ENCODE assay signal across 12 cellular contexts in the genomic region with DNA sequence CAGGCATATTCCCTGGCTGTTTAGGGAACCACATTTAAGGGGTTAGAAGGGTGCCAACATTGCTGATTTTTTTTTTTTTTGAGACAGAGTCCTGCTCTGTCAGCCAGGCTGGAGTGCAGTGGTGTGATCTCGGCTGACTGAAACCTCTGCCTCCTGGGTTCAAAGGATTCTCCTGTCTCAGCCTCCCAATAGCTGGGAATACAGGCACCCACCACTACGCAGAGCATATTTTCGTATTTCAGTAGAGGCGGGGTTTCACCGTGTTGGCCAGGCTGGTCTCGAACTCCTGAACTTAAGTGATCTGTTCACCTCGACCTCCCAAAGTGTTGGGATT. TPM values are rescaled to one million over a fixed set of nuclear protein-coding genes. Genes with fewer than 3 reads are reported as not detected.
DNase-seq lines count a peak whose midpoint lies in the region; ATAC-seq, FAIRE-seq and TF ChIP-seq lines count a peak whose summit lies in the region.
"Had no signal": no experiment of that assay in that cellular context is flagged by ENCODE, and none has a peak within 500 bp of the region (broad histone marks: within the 10 kb centered on the region; RNA-seq: fewer than 3 reads in every experiment).

No MANE protein-coding gene starts in this region.

- no peak for FAIRE-seq in GM12878 (lab: Jason Lieb, UNC)

- DNase-seq in NCI-H82 (lab: John Stamatoyannopoulos, UW) (peak; percentile 76), NCI-H82 treated with DMSO at 0.1 percent for 48 hours (lab: John Stamatoyannopoulos, UW; ENCODE audit: unreplicated experiment) (no peak), GM12878 (ENCODE audit: low read depth, low spot score) (no peak), neural crest cell (ENCODE audit: low read depth, low spot score) (no peak), GM10248 (ENCODE audit: extremely low spot score) (no peak), NCI-H524 (lab: John Stamatoyannopoulos, UW) (no peak)
- DNase-seq: SHP77 treated with DMSO at 0.1 percent for 48 hours had no signal

- SMC1A ChIA-PET in GM12878 (lab: Charles Lee; ENCODE audit: uncharacterized antibody, unreplicated experiment) = no interaction called here

- no peak overlapping the region for H3K9ac ChIP-seq in GM12878 (ENCODE audit: control insufficient read depth, insufficient read depth, low read length)

- no peak for TF ChIP-seq EP300 in GM12878 (IDR thresholded peaks at IDR 0.05; ENCODE audit: borderline replicate concordance in 1 of 2, control insufficient read depth in 1 of 2, low read depth in 2 of 2, low read length in 2 of 2)

- CTCF ChIA-PET in HEK293 (lab: Yijun Ruan, JAX) = interaction anchor here (0.6 to 4.2 kb wide), 20 partner anchors 9 to 148 kb away, joined by 3 to 45 read pairs (median 4); no protein-coding TSS in a partner anchor
- CTCF ChIA-PET in GM12878 (lab: Yijun Ruan, JAX) = interaction anchor here (0.6 to 2.7 kb wide), 6 partner anchors 42 to 513 kb away, joined by 3 to 7 read pairs (median 3); no protein-coding TSS in a partner anchor
- CTCF ChIA-PET in GM10248 (lab: Yijun Ruan, JAX) = interaction anchor here (0.8 to 1.2 kb wide), 5 partner anchors 9 to 173 kb away, joined by 3 to 8 read pairs (median 7); no protein-coding TSS in a partner anchor

- H3K27me3 Mint-ChIP-seq in neural crest cell (ENCODE audit: low read depth) = peaks cover 6% of the 10 kb centered on the region

- no TSS peak for BruUV-seq in GM12878 (replicated peaks; lab: Mats Ljungman, UMichigan)

- TF ChIP-seq CTCF in HEK293 (tag by site-specific recombination; IDR thresholded peaks at IDR 0.05) (no peak), GM12878 (IDR thresholded peaks at IDR 0.05 in 2 of 3, conservative IDR thresholded peaks at IDR 0.05 in 1 of 3; ENCODE audit: control insufficient read depth in 2 of 3, extremely low read depth in 1 of 3, insufficient read depth in 1 of 3, low read depth in 3 of 3, low read length in 3 of 3) (no peak), neural crest cell (conservative IDR thresholded peaks at IDR 0.05) (peak; percentile 2), GM10248 (IDR thresholded peaks at IDR 0.05; ENCODE audit: control extremely low read depth, extremely low read depth, low read depth, missing control alignments) (no peak)

- RAD21 ChIA-PET in GM12878 (lab: Charles Lee; ENCODE audit: unreplicated experiment) = interaction anchor here (1.0 kb wide), 1 partner anchor 33 kb away, joined by 4 read pairs; no protein-coding TSS in a partner anchor

- no peaks in the 10 kb centered on the region for H3K36me3 Mint-ChIP-seq in neural crest cell (ENCODE audit: low read depth)
- H3K36me3 Mint-ChIP-seq: CD4-positive, alpha-beta memory T cell had no signal

- H3K9me3 ChIP-seq in HEK293 (ENCODE audit: control insufficient read depth, insufficient read depth, low read depth, low read length) (no peaks in the 10 kb centered on the region), GM12878 (replicated peaks; ENCODE audit: control insufficient read depth, insufficient read depth, low read length) (no peaks in the 10 kb centered on the region)
- H3K9me3 ChIP-seq: Peyer's patch had no signal

- no peaks in the 10 kb centered on the region for H3K27me3 ChIP-seq in GM12878 (replicated peaks in 1 of 2; ENCODE audit: control insufficient read depth in 2 of 2, insufficient read depth in 2 of 2, low read length in 1 of 2)
- H3K27me3 ChIP-seq: Peyer's patch had no signal

- H3K4me3 ChIP-seq in HEK293 (ENCODE audit: low read depth, low read length) (no peak overlapping the region), GM12878 (no peak overlapping the region)
- H3K4me3 ChIP-seq: Peyer's patch had no signal

- 68% methylated on average over 7 of the region's 7 CpGs for WGBS in GM12878 (ENCODE audit: insufficient coverage, insufficient replicate concordance, low lambda C conversion rate, missing lambda C conversion rate)

- ATAC-seq in GM12878 (peak; percentile 17; the same call in 2 of the 3 replicates), HG02678 (IDR thresholded peaks at IDR 0.05; ENCODE audit: unreplicated experiment) (no peak)

- POLR2A ChIA-PET in HEK293 (lab: Yijun Ruan, JAX) = no interaction called here
- POLR2A ChIA-PET in GM12878 (lab: Charles Lee) = no interaction called here
- POLR2A ChIA-PET in GM10248 (lab: Yijun Ruan, JAX) = no interaction called here

- H3K36me3 ChIP-seq in HEK293 (ENCODE audit: control insufficient read depth in 2 of 2, insufficient read depth in 1 of 2, low read length in 2 of 2) (no peaks in the 10 kb centered on the region), GM12878 (ENCODE audit: control insufficient read depth in 2 of 2, insufficient read depth in 2 of 2, low read length in 1 of 2) (no peaks in the 10 kb centered on the region)
- H3K36me3 ChIP-seq: Peyer's patch had no signal

- no peaks in the 10 kb centered on the region; the same call in 1 of the 2 replicates for H3K4me1 ChIP-seq in HEK293 (ENCODE audit: control insufficient read depth, insufficient read depth, low read length)
- no peaks in the 10 kb centered on the region for H3K4me1 ChIP-seq in GM12878 (ENCODE audit: control insufficient read depth, insufficient read depth, low read length)
- H3K4me1 ChIP-seq: Peyer's patch had no signal

- H2AFZ ChIP-seq in GM12878 (ENCODE audit: control insufficient read depth, low read depth, low read length) = no peak overlapping the region

- H3K27ac ChIP-seq in HEK293 (ENCODE audit: extremely low read depth, low read depth, low read length) = no peak overlapping the region
- H3K27ac ChIP-seq in GM12878 (ENCODE audit: control insufficient read depth, insufficient read depth) = no peak overlapping the region
- H3K27ac ChIP-seq: Peyer's patch had no signal

- in situ Hi-C loops in GM12878 (cut with MboI) = no loop called here

- no peaks in the 10 kb centered on the region for H3K4me1 Mint-ChIP-seq in neural crest cell
- H3K4me1 Mint-ChIP-seq: CD4-positive, alpha-beta memory T cell had no signal

- no peak for TF ChIP-seq POLR2A in GM12878 (IDR thresholded peaks at IDR 0.05; ENCODE audit: low read depth, low read length)

- H3K4me3 Mint-ChIP-seq in neural crest cell = no peak overlapping the region
- H3K4me3 Mint-ChIP-seq: CD4-positive, alpha-beta memory T cell had no signal

- no peaks in the 10 kb centered on the region for H3K9me3 Mint-ChIP-seq in neural crest cell
- H3K9me3 Mint-ChIP-seq: CD4-positive, alpha-beta memory T cell had no signal

- H3K4me2 ChIP-seq in GM12878 (ENCODE audit: control insufficient read depth, insufficient read depth) = no peak overlapping the region

- TF ChIP-seq RAD21 in GM12878 (IDR thresholded peaks at IDR 0.05; ENCODE audit: insufficient read depth, low read depth, low read length) = no peak

- no peak overlapping the region for H3K27ac Mint-ChIP-seq in neural crest cell (ENCODE audit: unreplicated experiment)

- no peaks in the 10 kb centered on the region for H3K79me2 ChIP-seq in GM12878 (ENCODE audit: control insufficient read depth, insufficient read depth, low read length)

- intact Hi-C loops in GM12878 (cut with micrococcal nuclease; ENCODE audit: unreplicated experiment) = loop anchor here (5.0 kb wide), 1 partner anchor 53 kb away; no protein-coding TSS in a partner anchor

- no peaks in the 10 kb centered on the region for H4K20me1 ChIP-seq in GM12878 (ENCODE audit: control insufficient read depth, insufficient read depth)

RNA-seq across cellular contexts. Expression of a gene that starts 7.8 kb away (rescaled TPM):
- total RNA-seq in GM12878 (2013; cell fraction: nucleolus; rRNA removed) = not detected in 2 replicates
- total RNA-seq in GM12878 (2014; rRNA removed) = not detected in 2 replicates
- not detected in 2 replicates for total RNA-seq in GM12878 (2014; rRNA removed; fragmentation: Illumina TruSeq; extraction: Trizol)
- total RNA-seq in GM12878 (2021) = not detected in 2 replicates
- not detected for polyA plus RNA-seq in GM12878 (2011; ENCODE audit: low read depth)
- polyA plus RNA-seq in GM12878 (2011; rRNA removed) = not detected in 2 replicates
- not detected in 2 replicates for polyA plus RNA-seq in GM12878 (2011; cell fraction: cytosol; rRNA removed)
- not detected in 2 replicates for polyA plus RNA-seq in GM12878 (2011; cell fraction: nucleus; rRNA removed)
- not detected in 2 replicates for polyA plus RNA-seq in GM12878 (2012)
- not detected in 2 replicates for polyA plus RNA-seq in GM12878 (2014; fragmentation: Illumina TruSeq; extraction: Trizol)
- not detected for polyA plus RNA-seq in GM12878 (2014; fragmentation: Nextera tagmentation; extraction: Ambion mirVana)
- not detected in 2 replicates for polyA plus RNA-seq in GM12878 (2014; rRNA removed)
- polyA plus RNA-seq in GM12878 (2016; fragmentation: Nextera tagmentation; extraction: Ambion mirVana) = not detected
- not detected in 2 replicates for polyA minus RNA-seq in GM12878 (2011; rRNA and poly(A)+ RNA removed)
- polyA minus RNA-seq in GM12878 (2011; cell fraction: cytosol; rRNA and poly(A)+ RNA removed) = not detected in 2 replicates
- not detected in 2 replicates for polyA minus RNA-seq in GM12878 (2011; cell fraction: nucleus; rRNA and poly(A)+ RNA removed)
- not detected in 2 replicates for total RNA-seq in neural crest cell
- total RNA-seq: CD4-positive, alpha-beta memory T cell; M059J; Peyer's patch had no signal
- polyA plus RNA-seq: CD4-positive, alpha-beta memory T cell had no signal

RNA-seq across cellular contexts. Expression of a gene that starts 9.6 kb away (rescaled TPM):
- total RNA-seq in GM12878 (2013; cell fraction: nucleolus; rRNA removed) = not detected in 2 replicates
- not detected in 2 replicates for total RNA-seq in GM12878 (2014; rRNA removed)
- not detected in 2 replicates for total RNA-seq in GM12878 (2014; rRNA removed; fragmentation: Illumina TruSeq; extraction: Trizol)
- not detected in 2 replicates for total RNA-seq in GM12878 (2021)
- not detected for polyA plus RNA-seq in GM12878 (2011; ENCODE audit: low read depth)
- not detected in 2 replicates for polyA plus RNA-seq in GM12878 (2011; rRNA removed)
- not detected in 2 replicates for polyA plus RNA-seq in GM12878 (2011; cell fraction: cytosol; rRNA removed)
- not detected in 2 replicates for polyA plus RNA-seq in GM12878 (2011; cell fraction: nucleus; rRNA removed)
- not detected in 2 replicates for polyA plus RNA-seq in GM12878 (2012)
- not detected in 2 replicates for polyA plus RNA-seq in GM12878 (2014; fragmentation: Illumina TruSeq; extraction: Trizol)
- polyA plus RNA-seq in GM12878 (2014; fragmentation: Nextera tagmentation; extraction: Ambion mirVana) = not detected
- polyA plus RNA-seq in GM12878 (2014; rRNA removed) = not detected in 2 replicates
- not detected for polyA plus RNA-seq in GM12878 (2016; fragmentation: Nextera tagmentation; extraction: Ambion mirVana)
- not detected in 2 replicates for polyA minus RNA-seq in GM12878 (2011; rRNA and poly(A)+ RNA removed)
- not detected in 2 replicates for polyA minus RNA-seq in GM12878 (2011; cell fraction: cytosol; rRNA and poly(A)+ RNA removed)
- polyA minus RNA-seq in GM12878 (2011; cell fraction: nucleus; rRNA and poly(A)+ RNA removed) = not detected in 2 replicates
- not detected in 2 replicates for total RNA-seq in neural crest cell
- total RNA-seq: CD4-positive, alpha-beta memory T cell; M059J; Peyer's patch had no signal
- polyA plus RNA-seq: CD4-positive, alpha-beta memory T cell had no signal

RNA-seq across cellular contexts. Expression of a gene that starts 35.5 kb away (rescaled TPM):
- total RNA-seq in GM12878 (2013; cell fraction: nucleolus; rRNA removed) = 15.6 and 16.9 TPM in 2 replicates
- total RNA-seq in GM12878 (2014; rRNA removed) (120 and 125 TPM in 2 replicates), GM12878 (2014; rRNA removed; fragmentation: Illumina TruSeq; extraction: Trizol) (58.5 and 62.8 TPM in 2 replicates), GM12878 (2021) (53.3 and 55.6 TPM in 2 replicates), neural crest cell (175 and 179 TPM in 2 replicates)
- polyA plus RNA-seq in GM12878 (2011; ENCODE audit: low read depth) = 37.1 TPM
- polyA plus RNA-seq in GM12878 (2011; rRNA removed) (50.1 and 70.5 TPM in 2 replicates), GM12878 (2014; fragmentation: Illumina TruSeq; extraction: Trizol) (49.6 and 71.6 TPM in 2 replicates), GM12878 (2014; fragmentation: Nextera tagmentation; extraction: Ambion mirVana) (100 to 1,000 TPM; 127 to 186 TPM), GM12878 (2014; rRNA removed) (107 and 114 TPM in 2 replicates), GM12878 (2016; fragmentation: Nextera tagmentation; extraction: Ambion mirVana) (100 to 1,000 TPM in 1 of 2 experiments, 10 to 100 TPM in 1; 95.4 to 106 TPM)
- polyA plus RNA-seq in GM12878 (2011; cell fraction: cytosol; rRNA removed) = 105 and 116 TPM in 2 replicates
- polyA plus RNA-seq in GM12878 (2011; cell fraction: nucleus; rRNA removed) = 56.0 and 61.1 TPM in 2 replicates
- polyA plus RNA-seq in GM12878 (2012) = 51.6 and 51.9 TPM in 2 replicates
- polyA minus RNA-seq in GM12878 (2011; rRNA and poly(A)+ RNA removed) = 11.3 and 36.4 TPM in 2 replicates
- polyA minus RNA-seq in GM12878 (2011; cell fraction: cytosol; rRNA and poly(A)+ RNA removed) = 13.6 and 13.9 TPM in 2 replicates
- 9.9 and 16.6 TPM in 2 replicates for polyA minus RNA-seq in GM12878 (2011; cell fraction: nucleus; rRNA and poly(A)+ RNA removed)

RNA-seq across cellular contexts. Expression of a gene that starts 45.1 kb away (rescaled TPM):
- total RNA-seq in GM12878 (2013; cell fraction: nucleolus; rRNA removed) = not detected in 2 replicates
- total RNA-seq in GM12878 (2014; rRNA removed) = not detected in 2 replicates
- not detected in 2 replicates for total RNA-seq in GM12878 (2014; rRNA removed; fragmentation: Illumina TruSeq; extraction: Trizol)
- total RNA-seq in GM12878 (2021) = not detected in 2 replicates
- polyA plus RNA-seq in GM12878 (2011; ENCODE audit: low read depth) = not detected
- not detected in 2 replicates for polyA plus RNA-seq in GM12878 (2011; rRNA removed)
- not detected in 2 replicates for polyA plus RNA-seq in GM12878 (2011; cell fraction: cytosol; rRNA removed)
- not detected in 2 replicates for polyA plus RNA-seq in GM12878 (2011; cell fraction: nucleus; rRNA removed)
- not detected in 2 replicates for polyA plus RNA-seq in GM12878 (2012)
- not detected in 2 replicates for polyA plus RNA-seq in GM12878 (2014; fragmentation: Illumina TruSeq; extraction: Trizol)
- not detected for polyA plus RNA-seq in GM12878 (2014; fragmentation: Nextera tagmentation; extraction: Ambion mirVana)
- not detected in 2 replicates for polyA plus RNA-seq in GM12878 (2014; rRNA removed)
- not detected for polyA plus RNA-seq in GM12878 (2016; fragmentation: Nextera tagmentation; extraction: Ambion mirVana)
- not detected in 2 replicates for polyA minus RNA-seq in GM12878 (2011; rRNA and poly(A)+ RNA removed)
- not detected in 2 replicates for polyA minus RNA-seq in GM12878 (2011; cell fraction: cytosol; rRNA and poly(A)+ RNA removed)
- not detected in 2 replicates for polyA minus RNA-seq in GM12878 (2011; cell fraction: nucleus; rRNA and poly(A)+ RNA removed)
- total RNA-seq in neural crest cell = not detected in 2 replicates
- total RNA-seq: CD4-positive, alpha-beta memory T cell; M059J; Peyer's patch had no signal
- polyA plus RNA-seq: CD4-positive, alpha-beta memory T cell had no signal
